17 cellular contexts compared by ENCODE assay signal in the genomic region with DNA sequence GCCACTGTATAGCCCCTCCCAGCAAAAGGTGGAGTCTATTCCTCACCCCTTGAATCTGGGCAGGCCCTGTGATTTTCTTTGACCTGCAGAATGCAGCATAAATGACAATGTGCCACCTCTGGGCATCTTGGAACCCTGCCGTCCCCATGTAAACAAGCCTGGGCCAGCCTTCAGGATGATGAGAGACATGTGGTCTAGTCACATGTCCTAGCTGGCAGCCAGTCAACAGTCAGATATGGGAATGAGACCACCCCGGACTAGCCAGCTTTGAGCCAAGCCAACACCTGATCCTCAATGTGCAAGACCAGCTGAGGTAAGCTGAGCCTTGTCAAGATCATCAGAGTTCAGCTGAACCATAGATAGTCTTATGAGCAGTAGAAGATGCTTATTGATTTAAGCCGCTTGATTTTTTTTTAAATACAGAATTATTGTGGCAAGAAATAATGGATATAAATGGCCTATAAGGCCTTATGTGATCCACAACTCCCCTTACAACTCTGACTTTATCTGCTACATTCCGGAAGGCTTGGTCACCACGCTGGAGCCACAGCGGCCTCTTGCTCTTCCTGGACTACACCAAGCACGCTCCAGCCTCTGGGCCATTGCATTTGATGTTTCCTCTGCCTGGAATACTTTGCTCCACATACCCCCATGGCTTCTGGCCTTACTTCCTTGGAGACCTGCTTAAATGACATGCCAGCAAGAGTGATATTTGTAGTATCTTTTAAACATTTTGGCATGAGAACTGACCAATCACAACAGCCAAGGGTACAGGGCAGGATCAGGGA.
"Had no signal": no experiment of that assay in that cellular context is flagged by ENCODE, and none has a peak within 500 bp of the region (broad histone marks: within the 10 kb centered on the region; RNA-seq: fewer than 3 reads in every experiment).

No MANE protein-coding gene starts in this region.

- H3K27me3 Mint-ChIP-seq: activated naive CD8-positive, alpha-beta T cell; activated T-cell treated with anti-CD3 and anti-CD28 coated beads, Interleukin-2, amount 50 U/mL, for 24 hours had no signal

- H3K27ac Mint-ChIP-seq: activated naive CD8-positive, alpha-beta T cell; activated T-cell treated with anti-CD3 and anti-CD28 coated beads, Interleukin-2, amount 50 U/mL, for 24 hours; natural killer cell; progenitor cell of endocrine pancreas; stimulated activated effector memory CD8-positive, alpha-beta T cell treated with anti-CD3 and anti-CD28 coated beads, Interleukin-12 subunit alpha, Interleukin-12 subunit beta, amount 100 ng/mL, for 72 hours; T-helper 2 cell treated with Interferon-gamma antibody and Interleukin-4, amounts not matched to agents 5 μg/mL and 100 μg/mL, for 36 hours had no signal

- DNase-seq: activated CD4-positive, alpha-beta T cell treated with anti-CD3 and anti-CD28 coated beads, Interleukin-2, amount 50 U/mL, for 4 hours; activated CD4-positive, CD25-positive, alpha-beta regulatory T cell treated with anti-CD3 and anti-CD28 coated beads, Interleukin-2, amount 50 U/mL, for 72 hours; activated gamma-delta T cell; activated T-cell treated with anti-CD3 and anti-CD28 coated beads, Interleukin-2, amount 50 U/mL, for 24 hours; effector CD4-positive, alpha-beta T cell; kidney glomerular epithelial cell; natural killer cell; nucleus accumbens; SW 1271; tibial artery had no signal

- H3K9me3 Mint-ChIP-seq: activated T-cell treated with anti-CD3 and anti-CD28 coated beads, Interleukin-2, amount 50 U/mL, for 24 hours; natural killer cell; stimulated activated effector memory CD8-positive, alpha-beta T cell treated with anti-CD3 and anti-CD28 coated beads, Interleukin-12 subunit alpha, Interleukin-12 subunit beta, amount 100 ng/mL, for 72 hours; T-helper 2 cell treated with Interferon-gamma antibody and Interleukin-4, amounts not matched to agents 5 μg/mL and 100 μg/mL, for 36 hours had no signal

- H3K36me3 Mint-ChIP-seq: activated naive CD8-positive, alpha-beta T cell; natural killer cell; stimulated activated effector memory CD8-positive, alpha-beta T cell treated with anti-CD3 and anti-CD28 coated beads, Interleukin-12 subunit alpha, Interleukin-12 subunit beta, amount 100 ng/mL, for 72 hours had no signal

- H3K4me1 Mint-ChIP-seq: natural killer cell; stimulated activated effector memory CD8-positive, alpha-beta T cell treated with anti-CD3 and anti-CD28 coated beads, Interleukin-12 subunit alpha, Interleukin-12 subunit beta, amount 100 ng/mL, for 72 hours had no signal

- H3K4me3 Mint-ChIP-seq: activated naive CD8-positive, alpha-beta T cell; activated T-cell treated with anti-CD3 and anti-CD28 coated beads, Interleukin-2, amount 50 U/mL, for 24 hours; natural killer cell; stimulated activated effector memory CD8-positive, alpha-beta T cell treated with anti-CD3 and anti-CD28 coated beads, Interleukin-12 subunit alpha, Interleukin-12 subunit beta, amount 100 ng/mL, for 72 hours; T-helper 2 cell treated with Interferon-gamma antibody and Interleukin-4, amounts not matched to agents 5 μg/mL and 100 μg/mL, for 36 hours had no signal

- ATAC-seq: natural killer cell; right cardiac atrium; stimulated activated effector memory CD8-positive, alpha-beta T cell treated with anti-CD3 and anti-CD28 coated beads, Interleukin-12 subunit alpha, Interleukin-12 subunit beta, amount 100 ng/mL, for 72 hours had no signal

- H3K4me3 ChIP-seq: coronary artery, lung, tibial artery had no signal
